Comparison of ENCODE assay signal across 1 cellular context in the genomic region with DNA sequence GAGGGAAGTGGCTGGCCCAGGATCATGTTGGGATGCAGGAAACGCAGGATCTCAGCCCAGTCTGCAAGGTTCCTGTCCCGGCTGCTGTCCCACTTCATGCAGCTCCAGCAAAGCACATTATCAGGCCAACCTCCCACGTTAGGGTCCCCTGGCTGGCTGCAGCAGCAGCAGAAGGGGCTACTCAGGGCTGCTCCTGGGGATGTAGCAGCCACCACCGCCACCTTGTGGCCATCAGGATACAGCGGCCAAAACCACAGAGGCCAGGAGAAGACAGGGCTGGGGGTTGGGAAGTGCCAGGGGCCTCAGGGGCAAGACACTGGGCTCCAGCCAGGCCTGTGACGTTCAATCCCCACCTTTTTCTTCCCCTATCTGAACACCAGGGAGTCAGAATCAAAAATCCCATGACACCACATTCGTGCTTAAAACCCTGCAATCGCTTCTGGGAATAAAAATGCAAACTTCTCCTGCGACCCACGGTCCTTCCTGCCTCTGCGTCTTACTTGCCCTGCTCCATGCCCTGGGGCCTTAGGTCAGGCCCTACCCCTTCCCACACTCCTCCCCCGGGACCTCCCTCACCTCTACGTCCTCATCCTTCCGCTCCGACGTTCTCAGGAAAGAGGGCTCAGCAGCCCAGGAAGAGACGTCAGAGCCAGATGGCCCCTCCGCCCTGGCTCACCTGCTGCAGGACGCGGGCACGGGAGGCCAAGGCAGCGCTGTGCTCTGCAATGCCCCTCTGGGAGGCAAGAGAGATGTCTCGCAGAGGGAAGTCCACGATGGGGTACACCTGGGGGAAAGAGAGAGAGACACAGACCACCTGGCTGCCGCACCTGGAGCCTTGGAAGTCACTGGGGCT.
TF ChIP-seq lines count a peak whose summit lies in the region.

No MANE protein-coding gene starts in this region.

TF ChIP-seq in H1, 55 proteins besides CTCF, POLR2A, EP300 and RAD21 (continued from another document):
- TF ChIP-seq, protein P1, sequence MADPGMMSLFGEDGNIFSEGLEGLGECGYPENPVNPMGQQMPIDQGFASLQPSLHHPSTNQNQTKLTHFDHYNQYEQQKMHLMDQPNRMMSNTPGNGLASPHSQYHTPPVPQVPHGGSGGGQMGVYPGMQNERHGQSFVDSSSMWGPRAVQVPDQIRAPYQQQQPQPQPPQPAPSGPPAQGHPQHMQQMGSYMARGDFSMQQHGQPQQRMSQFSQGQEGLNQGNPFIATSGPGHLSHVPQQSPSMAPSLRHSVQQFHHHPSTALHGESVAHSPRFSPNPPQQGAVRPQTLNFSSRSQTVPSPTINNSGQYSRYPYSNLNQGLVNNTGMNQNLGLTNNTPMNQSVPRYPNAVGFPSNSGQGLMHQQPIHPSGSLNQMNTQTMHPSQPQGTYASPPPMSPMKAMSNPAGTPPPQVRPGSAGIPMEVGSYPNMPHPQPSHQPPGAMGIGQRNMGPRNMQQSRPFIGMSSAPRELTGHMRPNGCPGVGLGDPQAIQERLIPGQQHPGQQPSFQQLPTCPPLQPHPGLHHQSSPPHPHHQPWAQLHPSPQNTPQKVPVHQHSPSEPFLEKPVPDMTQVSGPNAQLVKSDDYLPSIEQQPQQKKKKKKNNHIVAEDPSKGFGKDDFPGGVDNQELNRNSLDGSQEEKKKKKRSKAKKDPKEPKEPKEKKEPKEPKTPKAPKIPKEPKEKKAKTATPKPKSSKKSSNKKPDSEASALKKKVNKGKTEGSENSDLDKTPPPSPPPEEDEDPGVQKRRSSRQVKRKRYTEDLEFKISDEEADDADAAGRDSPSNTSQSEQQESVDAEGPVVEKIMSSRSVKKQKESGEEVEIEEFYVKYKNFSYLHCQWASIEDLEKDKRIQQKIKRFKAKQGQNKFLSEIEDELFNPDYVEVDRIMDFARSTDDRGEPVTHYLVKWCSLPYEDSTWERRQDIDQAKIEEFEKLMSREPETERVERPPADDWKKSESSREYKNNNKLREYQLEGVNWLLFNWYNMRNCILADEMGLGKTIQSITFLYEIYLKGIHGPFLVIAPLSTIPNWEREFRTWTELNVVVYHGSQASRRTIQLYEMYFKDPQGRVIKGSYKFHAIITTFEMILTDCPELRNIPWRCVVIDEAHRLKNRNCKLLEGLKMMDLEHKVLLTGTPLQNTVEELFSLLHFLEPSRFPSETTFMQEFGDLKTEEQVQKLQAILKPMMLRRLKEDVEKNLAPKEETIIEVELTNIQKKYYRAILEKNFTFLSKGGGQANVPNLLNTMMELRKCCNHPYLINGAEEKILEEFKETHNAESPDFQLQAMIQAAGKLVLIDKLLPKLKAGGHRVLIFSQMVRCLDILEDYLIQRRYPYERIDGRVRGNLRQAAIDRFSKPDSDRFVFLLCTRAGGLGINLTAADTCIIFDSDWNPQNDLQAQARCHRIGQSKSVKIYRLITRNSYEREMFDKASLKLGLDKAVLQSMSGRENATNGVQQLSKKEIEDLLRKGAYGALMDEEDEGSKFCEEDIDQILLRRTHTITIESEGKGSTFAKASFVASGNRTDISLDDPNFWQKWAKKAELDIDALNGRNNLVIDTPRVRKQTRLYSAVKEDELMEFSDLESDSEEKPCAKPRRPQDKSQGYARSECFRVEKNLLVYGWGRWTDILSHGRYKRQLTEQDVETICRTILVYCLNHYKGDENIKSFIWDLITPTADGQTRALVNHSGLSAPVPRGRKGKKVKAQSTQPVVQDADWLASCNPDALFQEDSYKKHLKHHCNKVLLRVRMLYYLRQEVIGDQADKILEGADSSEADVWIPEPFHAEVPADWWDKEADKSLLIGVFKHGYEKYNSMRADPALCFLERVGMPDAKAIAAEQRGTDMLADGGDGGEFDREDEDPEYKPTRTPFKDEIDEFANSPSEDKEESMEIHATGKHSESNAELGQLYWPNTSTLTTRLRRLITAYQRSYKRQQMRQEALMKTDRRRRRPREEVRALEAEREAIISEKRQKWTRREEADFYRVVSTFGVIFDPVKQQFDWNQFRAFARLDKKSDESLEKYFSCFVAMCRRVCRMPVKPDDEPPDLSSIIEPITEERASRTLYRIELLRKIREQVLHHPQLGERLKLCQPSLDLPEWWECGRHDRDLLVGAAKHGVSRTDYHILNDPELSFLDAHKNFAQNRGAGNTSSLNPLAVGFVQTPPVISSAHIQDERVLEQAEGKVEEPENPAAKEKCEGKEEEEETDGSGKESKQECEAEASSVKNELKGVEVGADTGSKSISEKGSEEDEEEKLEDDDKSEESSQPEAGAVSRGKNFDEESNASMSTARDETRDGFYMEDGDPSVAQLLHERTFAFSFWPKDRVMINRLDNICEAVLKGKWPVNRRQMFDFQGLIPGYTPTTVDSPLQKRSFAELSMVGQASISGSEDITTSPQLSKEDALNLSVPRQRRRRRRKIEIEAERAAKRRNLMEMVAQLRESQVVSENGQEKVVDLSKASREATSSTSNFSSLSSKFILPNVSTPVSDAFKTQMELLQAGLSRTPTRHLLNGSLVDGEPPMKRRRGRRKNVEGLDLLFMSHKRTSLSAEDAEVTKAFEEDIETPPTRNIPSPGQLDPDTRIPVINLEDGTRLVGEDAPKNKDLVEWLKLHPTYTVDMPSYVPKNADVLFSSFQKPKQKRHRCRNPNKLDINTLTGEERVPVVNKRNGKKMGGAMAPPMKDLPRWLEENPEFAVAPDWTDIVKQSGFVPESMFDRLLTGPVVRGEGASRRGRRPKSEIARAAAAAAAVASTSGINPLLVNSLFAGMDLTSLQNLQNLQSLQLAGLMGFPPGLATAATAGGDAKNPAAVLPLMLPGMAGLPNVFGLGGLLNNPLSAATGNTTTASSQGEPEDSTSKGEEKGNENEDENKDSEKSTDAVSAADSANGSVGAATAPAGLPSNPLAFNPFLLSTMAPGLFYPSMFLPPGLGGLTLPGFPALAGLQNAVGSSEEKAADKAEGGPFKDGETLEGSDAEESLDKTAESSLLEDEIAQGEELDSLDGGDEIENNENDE (IDR thresholded peaks at IDR 0.05; ENCODE audit: insufficient replicate concordance, low read length) = no peak
- TF ChIP-seq JUND (IDR thresholded peaks at IDR 0.05; ENCODE audit: low read length) (0 out of 2 replicates have a peak, but pooled peaks have one; percentile 16), RNF2 (IDR thresholded peaks at IDR 0.05; ENCODE audit: borderline replicate concordance, low read depth, low read length, missing control alignments, poor library complexity, severe bottlenecking) (no peak), TEAD4 (IDR thresholded peaks at IDR 0.05; ENCODE audit: low read depth, low read length) (0 out of 2 replicates have a peak, but pooled peaks have one; percentile 16), ASH2L (IDR thresholded peaks at IDR 0.05; ENCODE audit: low read length) (peak; percentile 84), RFX5 (IDR thresholded peaks at IDR 0.05; ENCODE audit: borderline replicate concordance, low read depth, low read length) (no peak), BACH1 (IDR thresholded peaks at IDR 0.05; ENCODE audit: low read length) (no peak), JUN (IDR thresholded peaks at IDR 0.05; ENCODE audit: low read depth, low read length) (0 out of 2 replicates have a peak, but pooled peaks have one; percentile 20), EGR1 (IDR thresholded peaks at IDR 0.05; ENCODE audit: borderline replicate concordance, low read depth, low read length) (no peak), CHD2 (IDR thresholded peaks at IDR 0.05; ENCODE audit: low read length) (peak; percentile 69; the same call in 1 of the 2 replicates), SIN3A (conservative IDR thresholded peaks at IDR 0.05 in 1 of 2, IDR thresholded peaks at IDR 0.05 in 1 of 2; ENCODE audit: low read depth in 1 of 2, low read length in 2 of 2) (no peak), FOSL1 (IDR thresholded peaks at IDR 0.05; ENCODE audit: insufficient read depth, low read depth, low read length) (no peak), NRF1 (IDR thresholded peaks at IDR 0.05; ENCODE audit: low read depth, low read length) (no peak), SP2 (IDR thresholded peaks at IDR 0.05; ENCODE audit: low read length) (no peak), PHF8 (conservative IDR thresholded peaks at IDR 0.05; ENCODE audit: low read depth, low read length) (no peak), GTF2F1 (IDR thresholded peaks at IDR 0.05; ENCODE audit: borderline replicate concordance, low read depth, low read length) (no peak), SUZ12 (IDR thresholded peaks at IDR 0.05; ENCODE audit: low read length) (no peak), CHD1 (IDR thresholded peaks at IDR 0.05; ENCODE audit: low read depth, low read length) (no peak), CEBPB (IDR thresholded peaks at IDR 0.05; ENCODE audit: low read depth, low read length) (no peak), KDM4A (IDR thresholded peaks at IDR 0.05; ENCODE audit: low read depth, low read length, severe bottlenecking) (no peak), TBP (IDR thresholded peaks at IDR 0.05; ENCODE audit: low read depth, low read length) (peak; percentile 60), RXRA (IDR thresholded peaks at IDR 0.05; ENCODE audit: insufficient read depth, low read depth, low read length) (no peak), ZNF274 (IDR thresholded peaks at IDR 0.05; ENCODE audit: borderline replicate concordance, extremely low read depth, low read length) (no peak), SAP30 (IDR thresholded peaks at IDR 0.05; ENCODE audit: insufficient read depth, insufficient replicate concordance, low read length) (no peak), NANOG (IDR thresholded peaks at IDR 0.05; ENCODE audit: insufficient read depth, low read depth, low read length, poor library complexity, severe bottlenecking) (no peak), CREB1 (IDR thresholded peaks at IDR 0.05) (no peak), BRCA1 (IDR thresholded peaks at IDR 0.05; ENCODE audit: low read depth, low read length) (no peak), CBX8 (IDR thresholded peaks at IDR 0.05; ENCODE audit: borderline replicate concordance, low read depth, low read length) (no peak), YY1 (IDR thresholded peaks at IDR 0.05; ENCODE audit: low read depth, low read length) (peak; percentile 63; the same call in 1 of the 2 replicates), CBX5 (IDR thresholded peaks at IDR 0.05; ENCODE audit: low read depth, low read length) (no peak), KDM5A (IDR thresholded peaks at IDR 0.05; ENCODE audit: low read length) (no peak), SP4 (IDR thresholded peaks at IDR 0.05; ENCODE audit: low read length) (no peak), TAF7 (optimal IDR thresholded peaks at IDR 0.05; ENCODE audit: borderline replicate concordance, low read depth, low read length) (no peak), BCL11A (IDR thresholded peaks at IDR 0.05; ENCODE audit: low read depth in 2 of 2, low read length in 2 of 2) (no peak), HDAC2 (IDR thresholded peaks at IDR 0.05; ENCODE audit: borderline replicate concordance in 1 of 2, low read depth in 2 of 2, low read length in 2 of 2) (no peak), EZH2 (IDR thresholded peaks at IDR 0.05; ENCODE audit: low read depth, low read length, severe bottlenecking) (no peak), TCF12 (IDR thresholded peaks at IDR 0.05; ENCODE audit: low read depth, low read length) (no peak), SP1 (IDR thresholded peaks at IDR 0.05; ENCODE audit: low read depth, low read length) (0 out of 2 replicates have a peak, but pooled peaks have one; percentile 16), TAF1 (IDR thresholded peaks at IDR 0.05; ENCODE audit: low read depth, low read length) (no peak), MAFK (IDR thresholded peaks at IDR 0.05; ENCODE audit: low read depth, low read length) (no peak), SIRT6 (IDR thresholded peaks at IDR 0.05; ENCODE audit: low read length) (no peak), CTBP2 (IDR thresholded peaks at IDR 0.05; ENCODE audit: borderline replicate concordance, insufficient read depth, insufficient read length, low read length) (no peak), SRF (IDR thresholded peaks at IDR 0.05; ENCODE audit: low read depth, low read length) (no peak), POLR2AphosphoS5 (IDR thresholded peaks at IDR 0.05; ENCODE audit: low read depth, low read length) (no peak), GABPA (IDR thresholded peaks at IDR 0.05; ENCODE audit: borderline replicate concordance, insufficient read depth, low read length) (no peak), KDM1A (IDR thresholded peaks at IDR 0.05; ENCODE audit: borderline replicate concordance, low read length) (no peak)
- TF ChIP-seq, protein P2, sequence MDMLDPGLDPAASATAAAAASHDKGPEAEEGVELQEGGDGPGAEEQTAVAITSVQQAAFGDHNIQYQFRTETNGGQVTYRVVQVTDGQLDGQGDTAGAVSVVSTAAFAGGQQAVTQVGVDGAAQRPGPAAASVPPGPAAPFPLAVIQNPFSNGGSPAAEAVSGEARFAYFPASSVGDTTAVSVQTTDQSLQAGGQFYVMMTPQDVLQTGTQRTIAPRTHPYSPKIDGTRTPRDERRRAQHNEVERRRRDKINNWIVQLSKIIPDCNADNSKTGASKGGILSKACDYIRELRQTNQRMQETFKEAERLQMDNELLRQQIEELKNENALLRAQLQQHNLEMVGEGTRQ (IDR thresholded peaks at IDR 0.05; ENCODE audit: low read length) = no peak
- TF ChIP-seq, protein P3, sequence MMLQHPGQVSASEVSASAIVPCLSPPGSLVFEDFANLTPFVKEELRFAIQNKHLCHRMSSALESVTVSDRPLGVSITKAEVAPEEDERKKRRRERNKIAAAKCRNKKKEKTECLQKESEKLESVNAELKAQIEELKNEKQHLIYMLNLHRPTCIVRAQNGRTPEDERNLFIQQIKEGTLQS (IDR thresholded peaks at IDR 0.05; ENCODE audit: insufficient read depth, low read depth, low read length) = no peak
- TF ChIP-seq, protein P4, sequence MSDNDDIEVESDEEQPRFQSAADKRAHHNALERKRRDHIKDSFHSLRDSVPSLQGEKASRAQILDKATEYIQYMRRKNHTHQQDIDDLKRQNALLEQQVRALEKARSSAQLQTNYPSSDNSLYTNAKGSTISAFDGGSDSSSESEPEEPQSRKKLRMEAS (IDR thresholded peaks at IDR 0.05) = peak; percentile 38; the same call in 1 of the 2 replicates
- TF ChIP-seq, protein P5, sequence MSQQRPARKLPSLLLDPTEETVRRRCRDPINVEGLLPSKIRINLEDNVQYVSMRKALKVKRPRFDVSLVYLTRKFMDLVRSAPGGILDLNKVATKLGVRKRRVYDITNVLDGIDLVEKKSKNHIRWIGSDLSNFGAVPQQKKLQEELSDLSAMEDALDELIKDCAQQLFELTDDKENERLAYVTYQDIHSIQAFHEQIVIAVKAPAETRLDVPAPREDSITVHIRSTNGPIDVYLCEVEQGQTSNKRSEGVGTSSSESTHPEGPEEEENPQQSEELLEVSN (IDR thresholded peaks at IDR 0.05) = no peak
- TF ChIP-seq, protein P6, sequence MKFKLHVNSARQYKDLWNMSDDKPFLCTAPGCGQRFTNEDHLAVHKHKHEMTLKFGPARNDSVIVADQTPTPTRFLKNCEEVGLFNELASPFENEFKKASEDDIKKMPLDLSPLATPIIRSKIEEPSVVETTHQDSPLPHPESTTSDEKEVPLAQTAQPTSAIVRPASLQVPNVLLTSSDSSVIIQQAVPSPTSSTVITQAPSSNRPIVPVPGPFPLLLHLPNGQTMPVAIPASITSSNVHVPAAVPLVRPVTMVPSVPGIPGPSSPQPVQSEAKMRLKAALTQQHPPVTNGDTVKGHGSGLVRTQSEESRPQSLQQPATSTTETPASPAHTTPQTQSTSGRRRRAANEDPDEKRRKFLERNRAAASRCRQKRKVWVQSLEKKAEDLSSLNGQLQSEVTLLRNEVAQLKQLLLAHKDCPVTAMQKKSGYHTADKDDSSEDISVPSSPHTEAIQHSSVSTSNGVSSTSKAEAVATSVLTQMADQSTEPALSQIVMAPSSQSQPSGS (IDR thresholded peaks at IDR 0.05; ENCODE audit: low read length) = no peak
